Comparison of ENCODE assay signal across 17 cellular contexts in the genomic region with DNA sequence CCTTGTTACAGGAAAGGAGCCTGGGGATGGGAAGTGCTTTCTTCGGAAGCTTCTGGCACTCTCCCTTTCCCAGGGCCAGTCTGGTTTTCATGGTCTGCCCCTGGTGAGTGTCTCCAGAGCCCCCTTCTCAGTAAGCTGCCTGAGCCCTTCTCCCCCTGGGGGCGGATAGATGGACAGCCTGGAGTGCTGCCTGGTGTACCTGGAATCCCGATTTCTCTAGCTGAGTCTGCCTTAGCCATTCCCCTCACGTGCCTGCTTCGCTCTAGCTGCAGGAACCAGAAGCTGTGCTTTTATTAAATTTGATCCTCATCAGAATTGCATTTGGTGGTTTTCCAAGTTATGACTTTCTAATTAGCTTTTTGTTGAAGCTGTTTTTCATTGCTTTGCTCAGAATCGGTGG.
A peak's percentile ranks its signal among the peaks of the same experiment; 100 is the strongest.
DNase-seq lines count a peak whose midpoint lies in the region; ATAC-seq and TF ChIP-seq lines count a peak whose summit lies in the region.
"Had no signal": no experiment of that assay in that cellular context is flagged by ENCODE, and none has a peak within 500 bp of the region (broad histone marks: within the 10 kb centered on the region; RNA-seq: fewer than 3 reads in every experiment).

No MANE protein-coding gene starts in this region.

- no peaks in the 10 kb centered on the region for H3K79me1 ChIP-seq in mesendoderm (ENCODE audit: low read length)

- H3K18ac ChIP-seq in mesendoderm (ENCODE audit: low read length) = peak overlapping the region; percentile 13

- no peaks in the 10 kb centered on the region for H4K20me1 ChIP-seq in SK-N-SH (ENCODE audit: insufficient read depth)
- H4K20me1 ChIP-seq in smooth muscle cell (ENCODE audit: low read depth) = no peaks in the 10 kb centered on the region

- no peak overlapping the region for H3K4me3 Mint-ChIP-seq in endodermal cell
- H3K4me3 Mint-ChIP-seq: B cell; CD8-positive, alpha-beta T cell; H9 had no signal

- H3K4me3 ChIP-seq in SK-N-SH (ENCODE audit: low read depth in 2 of 2, low read length in 1 of 2) (no peak overlapping the region), endodermal cell (ENCODE audit: low read length) (no peak overlapping the region), mesendoderm (ENCODE audit: low read length) (no peak overlapping the region), smooth muscle cell (no peak overlapping the region)
- H3K4me3 ChIP-seq: GM23248 had no signal

- TF ChIP-seq CTCF in SK-N-SH (IDR thresholded peaks at IDR 0.05) = no peak
- peak; percentile 39 for TF ChIP-seq CTCF in endodermal cell (conservative IDR thresholded peaks at IDR 0.05)
- TF ChIP-seq CTCF in smooth muscle cell (IDR thresholded peaks at IDR 0.05; ENCODE audit: borderline replicate concordance, insufficient read depth, poor library complexity, severe bottlenecking) = no peak

- H3K27ac Mint-ChIP-seq in endodermal cell = no peak overlapping the region
- H3K27ac Mint-ChIP-seq: B cell; CD8-positive, alpha-beta T cell; H9 had no signal

- H3K79me2 ChIP-seq in SK-N-SH (ENCODE audit: insufficient read depth) (no peaks in the 10 kb centered on the region), mesendoderm (ENCODE audit: control insufficient read depth, insufficient read depth, low read length) (no peaks in the 10 kb centered on the region), smooth muscle cell (ENCODE audit: low read depth) (no peaks in the 10 kb centered on the region)

- peaks cover 27% of the 10 kb centered on the region for H3K4me1 Mint-ChIP-seq in endodermal cell

- H3K27ac ChIP-seq in SK-N-SH (ENCODE audit: low read depth in 2 of 2, low read length in 1 of 2) (peak overlapping the region in 1 of 2 experiments; percentile 96; a peak in 2 of 4 replicates), endodermal cell (ENCODE audit: low read depth, low read length) (no peak overlapping the region), mesendoderm (ENCODE audit: low read depth, low read length) (no peak overlapping the region), smooth muscle cell (ENCODE audit: low read depth) (no peak overlapping the region)
- H3K27ac ChIP-seq: C4-2B, GM23248 had no signal

- H2AFZ ChIP-seq in SK-N-SH (ENCODE audit: low read depth) = no peak overlapping the region
- H2AFZ ChIP-seq in smooth muscle cell (ENCODE audit: low read depth) = no peak overlapping the region
- H2AFZ ChIP-seq: GM23248 had no signal

- no peak overlapping the region for H2AK5ac ChIP-seq in mesendoderm (ENCODE audit: low read length)

- H3F3A ChIP-seq in SK-N-SH (replicated peaks; ENCODE audit: insufficient read depth) = peaks cover 10% of the 10 kb centered on the region
- H3F3A ChIP-seq in smooth muscle cell (ENCODE audit: low read depth) = no peaks in the 10 kb centered on the region

- peaks cover 10% of the 10 kb centered on the region for H3K27me3 Mint-ChIP-seq in endodermal cell (ENCODE audit: insufficient read depth)

- no peaks in the 10 kb centered on the region for H3K9me3 ChIP-seq in SK-N-SH
- no peaks in the 10 kb centered on the region for H3K9me3 ChIP-seq in endodermal cell (ENCODE audit: control insufficient read depth, low read length)
- no peaks in the 10 kb centered on the region for H3K9me3 ChIP-seq in smooth muscle cell (replicated peaks; ENCODE audit: low read depth)

- H3K4ac ChIP-seq in mesendoderm (ENCODE audit: low read depth, low read length) = peak overlapping the region; percentile 17

- H3K27me3 ChIP-seq in SK-N-SH (ENCODE audit: insufficient read depth) (no peaks in the 10 kb centered on the region), endodermal cell (ENCODE audit: control insufficient read depth, insufficient read depth, low read length, poor library complexity, severe bottlenecking) (peaks cover 18% of the 10 kb centered on the region), mesendoderm (ENCODE audit: insufficient read depth, low read length, poor library complexity) (no peaks in the 10 kb centered on the region), smooth muscle cell (ENCODE audit: low read depth) (no peaks in the 10 kb centered on the region)

- POLR2A ChIA-PET in SK-N-SH (lab: Yijun Ruan, JAX) = interaction anchor here (1.0 to 2.3 kb wide), 7 partner anchors 14 to 208 kb away, joined by 3 to 13 read pairs (median 9); a partner anchor contains a TSS

- H3K36me3 Mint-ChIP-seq in endodermal cell (ENCODE audit: low read depth) = no peaks in the 10 kb centered on the region
- H3K36me3 Mint-ChIP-seq: CD8-positive, alpha-beta T cell had no signal

- H2BK120ac ChIP-seq in mesendoderm (ENCODE audit: low read depth, low read length) = no peak overlapping the region

- H3K56ac ChIP-seq in mesendoderm (ENCODE audit: low read length) = peak overlapping the region; percentile 74

- H4K5ac ChIP-seq in mesendoderm (ENCODE audit: low read length) = no peak overlapping the region

- TF ChIP-seq RAD21 in SK-N-SH (IDR thresholded peaks at IDR 0.05; ENCODE audit: low read length) = no peak; the same call in 1 of the 2 replicates

- peak overlapping the region; percentile 73 for H2BK5ac ChIP-seq in mesendoderm (ENCODE audit: low read length)

- H3K36me3 ChIP-seq in SK-N-SH (replicated peaks in 1 of 2; ENCODE audit: control insufficient read depth in 1 of 2, insufficient read depth in 2 of 2, low read length in 1 of 2) = no peaks in the 10 kb centered on the region
- H3K36me3 ChIP-seq in endodermal cell (ENCODE audit: control insufficient read depth, insufficient read depth, low read length) = no peaks in the 10 kb centered on the region
- no peaks in the 10 kb centered on the region for H3K36me3 ChIP-seq in mesendoderm (ENCODE audit: control insufficient read depth, insufficient read depth, low read length)
- H3K36me3 ChIP-seq in smooth muscle cell (ENCODE audit: low read depth) = no peaks in the 10 kb centered on the region

- 0 out of 2 replicates have a peak, but pooled peaks cover 4% of the 10 kb centered on the region for H3K9me2 ChIP-seq in SK-N-SH

- ATAC-seq in HG03139 (IDR thresholded peaks at IDR 0.05; ENCODE audit: unreplicated experiment) = no peak
- ATAC-seq: CD8-positive, alpha-beta T cell; HepG2 had no signal

- H2BK15ac ChIP-seq in mesendoderm (replicated peaks; ENCODE audit: low read depth) = no peak overlapping the region

- H3K9me3 Mint-ChIP-seq in endodermal cell = no peaks in the 10 kb centered on the region
- H3K9me3 Mint-ChIP-seq: CD8-positive, alpha-beta T cell; H9 had no signal

- H3K9ac ChIP-seq in SK-N-SH (no peak overlapping the region), endodermal cell (ENCODE audit: extremely low read depth, low read length, poor library complexity, severe bottlenecking) (no peak overlapping the region), mesendoderm (ENCODE audit: low read length) (peak overlapping the region; percentile 11), smooth muscle cell (ENCODE audit: low read depth) (no peak overlapping the region)
- H3K9ac ChIP-seq: GM23248 had no signal

- CTCF ChIA-PET in SK-N-SH (lab: Yijun Ruan, JAX) = interaction anchor here (0.5 to 19.9 kb wide), 37 partner anchors 10 to 794 kb away, joined by 3 to 328 read pairs (median 4); a partner anchor contains a TSS

- no peak overlapping the region for H4K8ac ChIP-seq in mesendoderm (ENCODE audit: low read depth, low read length)

- H3K4me2 ChIP-seq in SK-N-SH (no peak overlapping the region), mesendoderm (ENCODE audit: low read length) (no peak overlapping the region), smooth muscle cell (no peak overlapping the region)

- DNase-seq in ELF-1 (ENCODE audit: low read depth, low spot score) (peak; percentile 79), SK-N-SH (peak; percentile 71), endodermal cell (no peak), mesendoderm (peak; percentile 65), smooth muscle cell (lab: John Stamatoyannopoulos, UW; ENCODE audit: unreplicated experiment) (no peak)
- DNase-seq in stimulated activated CD4-positive, alpha-beta T cell treated with anti-CD3 and anti-CD28 coated beads, Interleukin-2, amount 100 ng/mL, for 48 hours = no peak
- DNase-seq: CD8-positive, alpha-beta T cell; COR-L47; DMS79 treated with DMSO at 0.1 percent for 48 hours; EL; GDM1; GM23248; H9 had no signal

- no peak overlapping the region for H3K23ac ChIP-seq in mesendoderm (ENCODE audit: low read length)

- 54% methylated on average over 6 of the region's 6 CpGs for WGBS in SK-N-SH (ENCODE audit: low lambda C conversion rate)
- WGBS in endodermal cell (ENCODE audit: insufficient coverage in 1 of 2, insufficient read length in 1 of 2), 2 experiments = 77 to 82% methylated on average over 4 to 6 of the region's 6 CpGs
- WGBS in mesendoderm (ENCODE audit: extremely low coverage, insufficient coverage, low lambda C conversion rate) = no CpG with 5 or more reads among the region's 6 CpGs
- WGBS in smooth muscle cell (ENCODE audit: low lambda C conversion rate) = 61% methylated on average over 6 of the region's 6 CpGs

- peak in 1 of 2 experiments; percentile 93; a peak in 2 of 4 replicates for TF ChIP-seq EP300 in SK-N-SH (IDR thresholded peaks at IDR 0.05; ENCODE audit: borderline replicate concordance in 1 of 2, low read depth in 1 of 2, low read length in 1 of 2)

- H3K4me1 ChIP-seq in SK-N-SH (ENCODE audit: control insufficient read depth in 1 of 2, insufficient read depth in 2 of 2, low read depth in 1 of 2, low read length in 1 of 2) (peaks cover 0 to 54% of the 10 kb centered on the region in 2 experiments; a peak in 2 of 4 replicates), endodermal cell (ENCODE audit: control insufficient read depth, insufficient read depth, low read length) (peaks cover 7% of the 10 kb centered on the region), mesendoderm (ENCODE audit: control insufficient read depth, low read depth, low read length) (peaks cover 4% of the 10 kb centered on the region), smooth muscle cell (ENCODE audit: low read depth) (no peaks in the 10 kb centered on the region)

TF ChIP-seq in SK-N-SH, 30 proteins besides CTCF, POLR2A, EP300 and RAD21 (continues in another document):
- TF ChIP-seq, protein P1, sequence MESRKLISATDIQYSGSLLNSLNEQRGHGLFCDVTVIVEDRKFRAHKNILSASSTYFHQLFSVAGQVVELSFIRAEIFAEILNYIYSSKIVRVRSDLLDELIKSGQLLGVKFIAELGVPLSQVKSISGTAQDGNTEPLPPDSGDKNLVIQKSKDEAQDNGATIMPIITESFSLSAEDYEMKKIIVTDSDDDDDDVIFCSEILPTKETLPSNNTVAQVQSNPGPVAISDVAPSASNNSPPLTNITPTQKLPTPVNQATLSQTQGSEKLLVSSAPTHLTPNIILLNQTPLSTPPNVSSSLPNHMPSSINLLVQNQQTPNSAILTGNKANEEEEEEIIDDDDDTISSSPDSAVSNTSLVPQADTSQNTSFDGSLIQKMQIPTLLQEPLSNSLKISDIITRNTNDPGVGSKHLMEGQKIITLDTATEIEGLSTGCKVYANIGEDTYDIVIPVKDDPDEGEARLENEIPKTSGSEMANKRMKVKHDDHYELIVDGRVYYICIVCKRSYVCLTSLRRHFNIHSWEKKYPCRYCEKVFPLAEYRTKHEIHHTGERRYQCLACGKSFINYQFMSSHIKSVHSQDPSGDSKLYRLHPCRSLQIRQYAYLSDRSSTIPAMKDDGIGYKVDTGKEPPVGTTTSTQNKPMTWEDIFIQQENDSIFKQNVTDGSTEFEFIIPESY (IDR thresholded peaks at IDR 0.05; ENCODE audit: borderline replicate concordance, low read depth) = no peak
- TF ChIP-seq TCF12 (IDR thresholded peaks at IDR 0.05) (0 out of 2 replicates have a peak, but pooled peaks have one; percentile 15), SIN3A (IDR thresholded peaks at IDR 0.05; ENCODE audit: borderline replicate concordance, low read depth, low read length) (no peak), JUND (IDR thresholded peaks at IDR 0.05) (no peak)

Comparison
In these comparisons a context has a peak if more than half of its experiments do, and no peak if none do; other contexts are left out.
1. DNase-seq: peak in ELF-1 (single experiment), SK-N-SH (single experiment) and mesendoderm (single experiment); none in endodermal cell (single experiment), stimulated activated CD4-positive, alpha-beta T cell treated with anti-CD3 and anti-CD28 coated beads, Interleukin-2, amount 100 ng/mL, for 48 hours (0 of 2) and smooth muscle cell (single experiment).